ENCODE assay signal across 24 cellular contexts in the genomic region with DNA sequence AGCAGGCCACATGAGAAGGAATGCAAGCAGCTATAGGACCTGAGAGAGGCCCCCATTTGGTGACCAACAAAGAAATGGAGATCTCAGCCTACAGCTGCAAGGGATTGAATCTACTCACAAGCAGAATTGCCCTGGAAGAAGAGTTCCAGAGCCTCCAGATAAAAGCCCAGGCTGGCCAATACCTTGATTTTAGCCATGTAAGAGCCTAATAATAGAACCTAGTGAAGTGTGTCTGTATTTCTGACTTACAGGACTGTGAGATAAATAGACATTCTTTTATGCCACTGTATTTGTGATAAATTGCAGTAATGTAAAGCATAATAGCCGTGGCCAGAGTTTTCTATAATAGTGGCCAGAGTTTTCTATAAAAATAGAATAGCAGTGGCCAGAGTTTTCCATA.
"Had no signal": no experiment of that assay in that cellular context is flagged by ENCODE, and none has a peak within 500 bp of the region (broad histone marks: within the 10 kb centered on the region; RNA-seq: fewer than 3 reads in every experiment).

No MANE protein-coding gene starts in this region.

- H3K36me3 Mint-ChIP-seq: immature natural killer cell; naive thymus-derived CD8-positive, alpha-beta T cell; stimulated activated effector memory CD8-positive, alpha-beta T cell treated with anti-CD3 and anti-CD28 coated beads, Interleukin-12 subunit alpha, Interleukin-12 subunit beta, amount 100 ng/mL, for 72 hours had no signal

- H3K27me3 ChIP-seq: colonic mucosa, esophagus muscularis mucosa, foreskin keratinocyte, gastroesophageal sphincter, sigmoid colon, stomach, thyroid gland, vagina had no signal

- H3K27ac Mint-ChIP-seq: dendritic cell treated with granulocyte-macrophage colony-stimulating factor and Interleukin-4, amounts not matched to agents 40 ng/mL and 50 ng/mL, for 4 days; immature natural killer cell; nephron progenitor cell; progenitor cell of endocrine pancreas; stimulated activated effector memory CD8-positive, alpha-beta T cell treated with anti-CD3 and anti-CD28 coated beads, Interleukin-12 subunit alpha, Interleukin-12 subunit beta, amount 100 ng/mL, for 72 hours had no signal

- H3K4me3 Mint-ChIP-seq: dendritic cell treated with granulocyte-macrophage colony-stimulating factor and Interleukin-4, amounts not matched to agents 40 ng/mL and 50 ng/mL, for 4 days; immature natural killer cell; naive thymus-derived CD8-positive, alpha-beta T cell; nephron progenitor cell; stimulated activated effector memory CD8-positive, alpha-beta T cell treated with anti-CD3 and anti-CD28 coated beads, Interleukin-12 subunit alpha, Interleukin-12 subunit beta, amount 100 ng/mL, for 72 hours had no signal

- ATAC-seq: foreskin keratinocyte; gastroesophageal sphincter; naive thymus-derived CD8-positive, alpha-beta T cell; stimulated activated effector memory CD8-positive, alpha-beta T cell treated with anti-CD3 and anti-CD28 coated beads, Interleukin-12 subunit alpha, Interleukin-12 subunit beta, amount 100 ng/mL, for 72 hours had no signal

- DNase-seq: colonic mucosa; effector CD8-positive, alpha-beta T cell; foreskin keratinocyte; hypothalamus; immature natural killer cell; islet precursor cell; kidney glomerular epithelial cell; mammary epithelial cell; naive thymus-derived CD8-positive, alpha-beta T cell; nephron progenitor cell; sigmoid colon; stimulated activated CD4-positive, alpha-beta T cell treated with anti-CD3 and anti-CD28 coated beads, Interleukin-2, amount 100 ng/mL, for 24 hours; stimulated activated CD4-positive, alpha-beta T cell treated with anti-CD3 and anti-CD28 coated beads, Interleukin-4, amount 100 ng/mL, for 24 hours; stimulated activated naive CD4-positive, alpha-beta T cell treated with Interleukin-2 at 50 U/mL for 16 hours; stomach; thyroid gland; trophoblast cell had no signal

- H3K27me3 Mint-ChIP-seq: dendritic cell treated with granulocyte-macrophage colony-stimulating factor and Interleukin-4, amounts not matched to agents 40 ng/mL and 50 ng/mL, for 4 days; naive thymus-derived CD8-positive, alpha-beta T cell; progenitor cell of endocrine pancreas had no signal

- H3K36me3 ChIP-seq: colonic mucosa, esophagus muscularis mucosa, gastroesophageal sphincter, sigmoid colon, stomach, thyroid gland, vagina had no signal

- H3K4me3 ChIP-seq: colonic mucosa, esophagus muscularis mucosa, gastroesophageal sphincter, sigmoid colon, stomach, thyroid gland, vagina had no signal

- H3K9me3 ChIP-seq: colonic mucosa, gastroesophageal sphincter, thyroid gland, vagina had no signal

- H3K4me1 Mint-ChIP-seq: immature natural killer cell; naive thymus-derived CD8-positive, alpha-beta T cell; nephron progenitor cell; stimulated activated effector memory CD8-positive, alpha-beta T cell treated with anti-CD3 and anti-CD28 coated beads, Interleukin-12 subunit alpha, Interleukin-12 subunit beta, amount 100 ng/mL, for 72 hours had no signal

- H3K4me1 ChIP-seq: colonic mucosa, esophagus muscularis mucosa, foreskin keratinocyte, gastroesophageal sphincter, parathyroid adenoma, sigmoid colon, stomach, thyroid gland, vagina had no signal

- H3K27ac ChIP-seq: colonic mucosa, esophagus muscularis mucosa, foreskin keratinocyte, gastroesophageal sphincter, parathyroid adenoma, sigmoid colon, stomach, thyroid gland, vagina had no signal

- H3K9ac ChIP-seq: parathyroid adenoma had no signal

- H2AFZ ChIP-seq: parathyroid adenoma had no signal
